ENCODE assay signal across 12 cellular contexts in the genomic region with DNA sequence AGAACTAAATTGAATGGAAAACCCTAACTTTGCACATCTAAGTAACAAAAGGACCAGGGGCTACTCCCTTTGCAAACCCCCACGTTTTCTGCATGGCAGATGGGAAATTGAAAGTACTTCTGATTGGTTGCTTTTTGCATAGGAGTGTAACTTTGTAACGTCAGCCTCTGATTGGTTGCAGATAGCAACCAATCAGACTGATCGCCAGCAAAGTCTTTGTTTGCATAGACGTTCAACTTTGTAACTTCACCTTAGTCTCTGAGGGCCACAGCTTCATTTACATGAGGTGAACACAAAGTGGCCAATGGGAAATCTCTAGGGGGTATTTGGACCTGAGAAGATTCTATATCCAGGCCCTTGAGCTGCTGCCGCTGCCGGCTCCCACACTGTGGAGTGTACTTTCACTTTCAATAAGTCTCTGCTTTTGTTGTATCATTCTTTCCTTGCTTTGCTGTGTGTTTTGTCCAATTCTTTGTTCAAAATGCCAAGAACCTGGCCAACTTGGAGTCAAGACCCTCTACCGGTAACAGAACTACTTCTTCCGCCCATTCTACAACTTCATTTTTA.
DNase-seq lines count a peak whose midpoint lies in the region; ATAC-seq and TF ChIP-seq lines count a peak whose summit lies in the region.
"Had no signal": no experiment of that assay in that cellular context is flagged by ENCODE, and none has a peak within 500 bp of the region (broad histone marks: within the 10 kb centered on the region; RNA-seq: fewer than 3 reads in every experiment).

No MANE protein-coding gene starts in this region.

- no peak overlapping the region for H3K9ac ChIP-seq in Loucy (ENCODE audit: low read depth, low read length, poor library complexity, severe bottlenecking)

- 36 to 55% (median 40%) methylated on average over 8 of the region's 8 CpGs for WGBS in ovary, 3 donors

- H2AFZ ChIP-seq in Loucy (ENCODE audit: low read length), result peak overlapping the region; percentile 25; the same call in 1 of the 2 replicates

- no peaks in the 10 kb centered on the region for H4K20me1 ChIP-seq in Loucy (ENCODE audit: insufficient read depth, low read length, poor library complexity, severe bottlenecking)

- in situ Hi-C loops in GM13976 (cut with MboI; ENCODE audit: low sequenced_read_pairs, unreplicated experiment), result no loop called here

- H3K9me3 ChIP-seq in Loucy (ENCODE audit: insufficient read depth, low read depth, low read length), result no peaks in the 10 kb centered on the region
- H3K9me3 ChIP-seq in ovary, result no peaks in the 10 kb centered on the region

- intact Hi-C loops in ovary (cut with DNase I), result no loop called here

- H3K36me3 ChIP-seq in Loucy (ENCODE audit: insufficient read depth, low read length) (no peaks in the 10 kb centered on the region), ovary (no peaks in the 10 kb centered on the region)

- TF ChIP-seq EP300 in ovary (IDR thresholded peaks at IDR 0.05), result no peak

- no peaks in the 10 kb centered on the region for H3K4me1 ChIP-seq in Loucy (ENCODE audit: insufficient read depth, low read length, poor library complexity, severe bottlenecking)
- no peaks in the 10 kb centered on the region for H3K4me1 ChIP-seq in ovary (ENCODE audit: insufficient read depth)

- peak overlapping the region in 1 of 2 donors; percentile 33 for H3K27ac ChIP-seq in ovary

- no peak overlapping the region for H3K4me3 ChIP-seq in Loucy (ENCODE audit: low read length, poor library complexity, severe bottlenecking)
- peak overlapping the region; percentile 38 for H3K4me3 ChIP-seq in epithelial cell of proximal tubule (ENCODE audit: low read depth, low read length)
- H3K4me3 ChIP-seq in ovary, result peak overlapping the region; percentile 39

- H3K27me3 ChIP-seq in Loucy (ENCODE audit: insufficient read depth, low read length, poor library complexity, severe bottlenecking), result no peaks in the 10 kb centered on the region
- H3K27me3 ChIP-seq in ovary, result no peaks in the 10 kb centered on the region

- no peaks in the 10 kb centered on the region for H3K9me2 ChIP-seq in Loucy (replicated peaks; ENCODE audit: low read depth, low read length)

- no peak for TF ChIP-seq POLR2A in ovary (IDR thresholded peaks at IDR 0.05)

- no peaks in the 10 kb centered on the region for H3F3A ChIP-seq in Loucy (ENCODE audit: low read depth)

- DNase-seq in DMS53 (lab: John Stamatoyannopoulos, UW), result peak; percentile 91
- no peak for DNase-seq in epithelial cell of proximal tubule (ENCODE audit: low read depth)
- DNase-seq in ovary, result peak in 4 of 5 donors; percentile 22 to 38 (median 26)
- DNase-seq in GM13976 (ENCODE audit: low spot score), result no peak
- no peak for DNase-seq in central memory CD4-positive, alpha-beta T cell
- DNase-seq: activated CD4-positive, alpha-beta T cell treated with anti-CD3 and anti-CD28 coated beads, Interleukin-2, amount 10 ng/mL, durations not matched to agents 7 days and 5 days; activated effector memory CD4-positive, alpha-beta T cell treated with Interleukin-2 at 50 U/mL for 16 hours; naive thymus-derived CD4-positive, alpha-beta T cell; NCI-H1436 treated with DMSO at 0.1 percent for 48 hours had no signal

- ATAC-seq in GM21381 (IDR thresholded peaks at IDR 0.05; ENCODE audit: unreplicated experiment) (no peak), HG03457 (IDR thresholded peaks at IDR 0.05; ENCODE audit: unreplicated experiment) (no peak)
- ATAC-seq: naive thymus-derived CD4-positive, alpha-beta T cell had no signal

- no peaks in the 10 kb centered on the region for H3K79me2 ChIP-seq in Loucy (ENCODE audit: insufficient read depth, low read length)

- no peak for TF ChIP-seq CTCF in Loucy (conservative IDR thresholded peaks at IDR 0.05; ENCODE audit: low read length)
- no peak for TF ChIP-seq CTCF in epithelial cell of proximal tubule (conservative IDR thresholded peaks at IDR 0.05; ENCODE audit: low read depth, low read length)
- no peak for TF ChIP-seq CTCF in ovary (IDR thresholded peaks at IDR 0.05)
- TF ChIP-seq CTCF in GM13976 (IDR thresholded peaks at IDR 0.05; ENCODE audit: borderline replicate concordance, control extremely low read depth, extremely low read depth, insufficient read depth, missing control alignments), result no peak

- H3K4me2 ChIP-seq in Loucy (ENCODE audit: low read depth, low read length, poor library complexity, severe bottlenecking), result no peak overlapping the region

Comparison
In these comparisons a context has a peak if more than half of its experiments do, and no peak if none do; other contexts are left out.
1. DNase-seq: peak in DMS53 (single experiment) and ovary (4 of 5); none in epithelial cell of proximal tubule (single experiment), GM13976 (single experiment) and central memory CD4-positive, alpha-beta T cell (single experiment).